ENCODE assay signal across 10 cellular contexts in the genomic region with DNA sequence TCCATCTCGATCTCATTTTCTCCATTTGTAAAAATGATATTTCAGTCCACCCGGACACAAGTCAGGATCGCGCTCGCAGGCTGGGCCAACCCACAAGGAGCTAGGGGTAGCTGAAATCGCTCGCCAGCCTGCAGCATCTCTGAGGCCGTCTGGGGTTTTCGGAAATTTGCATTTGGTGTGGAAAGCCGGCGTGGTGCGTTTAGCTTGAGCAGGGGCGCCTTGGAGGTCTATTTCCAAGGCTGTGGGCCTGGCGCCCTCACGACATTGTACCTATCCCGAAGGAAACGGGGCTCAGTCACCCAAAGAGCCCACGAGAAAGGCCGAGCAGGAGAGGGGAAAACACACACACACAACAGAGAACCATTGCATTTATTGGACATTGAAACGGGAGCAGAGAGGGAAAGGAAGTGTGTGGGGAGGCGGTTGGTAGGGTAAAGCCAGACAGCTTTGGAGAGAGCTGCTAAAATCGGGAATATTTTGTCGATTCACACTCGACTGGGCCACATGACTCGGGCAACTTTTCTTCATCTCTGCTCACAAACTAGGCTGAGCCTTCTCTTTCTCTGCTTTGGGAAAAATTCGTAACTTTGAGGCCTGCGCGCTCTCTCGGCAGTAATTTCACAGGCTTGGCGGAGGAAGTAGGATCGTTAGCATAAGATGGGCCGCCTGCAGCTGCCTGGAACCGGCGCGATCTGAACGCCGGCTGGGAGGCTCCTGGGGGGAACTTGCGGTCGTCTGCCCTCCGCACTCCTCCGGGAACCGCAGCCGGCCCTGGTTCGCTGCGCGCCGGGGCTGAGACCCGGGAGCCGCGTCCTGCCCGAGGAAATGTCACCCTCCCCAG. TPM values are rescaled to one million over a fixed set of nuclear protein-coding genes. Genes with fewer than 3 reads are reported as not detected.
A peak's percentile ranks its signal among the peaks of the same experiment; 100 is the strongest.
DNase-seq lines count a peak whose midpoint lies in the region; ATAC-seq and TF ChIP-seq lines count a peak whose summit lies in the region.
"Had no signal": no experiment of that assay in that cellular context is flagged by ENCODE, and none has a peak within 500 bp of the region (broad histone marks: within the 10 kb centered on the region; RNA-seq: fewer than 3 reads in every experiment).

No MANE protein-coding gene starts in this region.

- POLR2A ChIA-PET in SK-N-SH (lab: Yijun Ruan, JAX): interaction anchor here (6.3 kb wide), 1 partner anchor 446 kb away, joined by 34 read pairs; no protein-coding TSS in a partner anchor

- TF ChIP-seq EP300 in SK-N-SH (IDR thresholded peaks at IDR 0.05; ENCODE audit: borderline replicate concordance in 1 of 2, low read depth in 1 of 2, low read length in 1 of 2): no peak

- H3K4me3 Mint-ChIP-seq in T-helper 17 cell: peak overlapping the region; percentile 65
- H3K4me3 Mint-ChIP-seq in stimulated activated naive B cell treated with anti-CD40 and anti-IgM and Interleukin-4, amounts not matched to agents 10 μg/mL and 1 μg/mL and 100 μg/mL, for 72 hours: peak overlapping the region; percentile 28 to 48

- no peak for TF ChIP-seq RAD21 in SK-N-SH (IDR thresholded peaks at IDR 0.05; ENCODE audit: low read length)

- H3K9ac ChIP-seq in SK-N-SH: no peak overlapping the region

- peaks cover 16% of the 10 kb centered on the region for H3K4me1 Mint-ChIP-seq in T-helper 17 cell
- H3K4me1 Mint-ChIP-seq in stimulated activated naive B cell treated with anti-CD40 and anti-IgM and Interleukin-4, amounts not matched to agents 10 μg/mL and 1 μg/mL and 100 μg/mL, for 72 hours: peaks cover 20 to 44% of the 10 kb centered on the region in 2 donors

- ATAC-seq in SK-N-SH treated with all-trans-retinoic acid at 6 μM for 48 hours (no peak), T-helper 17 cell (no peak), HG03469 (IDR thresholded peaks at IDR 0.05; ENCODE audit: unreplicated experiment) (no peak)
- no peak for ATAC-seq in stimulated activated naive B cell treated with anti-CD40 and anti-IgM and Interleukin-4, amounts not matched to agents 10 μg/mL and 1 μg/mL and 100 μg/mL, for 72 hours (replicated peaks)

- no peak for TF ChIP-seq CTCF in SK-N-SH (IDR thresholded peaks at IDR 0.05)

- WGBS in SK-N-SH (ENCODE audit: low lambda C conversion rate): 97% methylated on average over 51 of the region's 51 CpGs

- no peaks in the 10 kb centered on the region for H3K9me2 ChIP-seq in SK-N-SH

- peaks cover 11 to 28% of the 10 kb centered on the region in 2 experiments; a peak in 3 of 4 replicates for H3K4me1 ChIP-seq in SK-N-SH (ENCODE audit: control insufficient read depth in 1 of 2, insufficient read depth in 2 of 2, low read depth in 1 of 2, low read length in 1 of 2)

- H3K4me3 ChIP-seq in SK-N-SH (ENCODE audit: low read depth in 2 of 2, low read length in 1 of 2) (no peak overlapping the region), iPS-18c (ENCODE audit: insufficient read depth, low read depth, low read length) (peak overlapping the region; percentile 21; the same call in 1 of the 2 replicates)

- no peak for DNase-seq in SK-N-SH
- no peak for DNase-seq in T-helper 17 cell
- DNase-seq in stimulated activated naive B cell treated with anti-CD40 and anti-IgM and Interleukin-4, amounts not matched to agents 10 μg/mL and 1 μg/mL and 100 μg/mL, for 72 hours: no peak
- DNase-seq in GF-D8 (lab: John Stamatoyannopoulos, UW): no peak
- DNase-seq in SKM-1 (lab: John Stamatoyannopoulos, UW; ENCODE audit: unreplicated experiment): no peak

- H4K20me1 ChIP-seq in SK-N-SH (ENCODE audit: insufficient read depth): no peaks in the 10 kb centered on the region

- H3K36me3 Mint-ChIP-seq in T-helper 17 cell (ENCODE audit: low read depth): peaks cover 7% of the 10 kb centered on the region
- peaks cover 1 to 6% of the 10 kb centered on the region in 2 donors for H3K36me3 Mint-ChIP-seq in stimulated activated naive B cell treated with anti-CD40 and anti-IgM and Interleukin-4, amounts not matched to agents 10 μg/mL and 1 μg/mL and 100 μg/mL, for 72 hours

- H3K27ac Mint-ChIP-seq in T-helper 17 cell: peak overlapping the region; percentile 77
- H3K27ac Mint-ChIP-seq in stimulated activated naive B cell treated with anti-CD40 and anti-IgM and Interleukin-4, amounts not matched to agents 10 μg/mL and 1 μg/mL and 100 μg/mL, for 72 hours: peak overlapping the region; percentile 88

- H2AFZ ChIP-seq in SK-N-SH (ENCODE audit: low read depth): 0 out of 2 replicates have a peak overlapping the region, but pooled peaks have one; percentile 29

- H3K36me3 ChIP-seq in SK-N-SH (replicated peaks in 1 of 2; ENCODE audit: control insufficient read depth in 1 of 2, insufficient read depth in 2 of 2, low read length in 1 of 2): no peaks in the 10 kb centered on the region

- H3F3A ChIP-seq in SK-N-SH (replicated peaks; ENCODE audit: insufficient read depth): peaks cover 11% of the 10 kb centered on the region

- H3K4me2 ChIP-seq in SK-N-SH: peak overlapping the region; percentile 85; the same call in 1 of the 2 replicates

- H3K27me3 ChIP-seq in SK-N-SH (ENCODE audit: insufficient read depth): no peaks in the 10 kb centered on the region

- no peaks in the 10 kb centered on the region for H3K9me3 ChIP-seq in SK-N-SH
- H3K9me3 ChIP-seq in T-helper 17 cell (ENCODE audit: control insufficient read depth, low read length, poor library complexity, severe bottlenecking): no peaks in the 10 kb centered on the region
- H3K9me3 ChIP-seq in iPS-18c (ENCODE audit: control insufficient read depth, insufficient read depth, low read length): no peaks in the 10 kb centered on the region

- H3K27me3 Mint-ChIP-seq in T-helper 17 cell: peaks cover 81% of the 10 kb centered on the region
- H3K27me3 Mint-ChIP-seq in stimulated activated naive B cell treated with anti-CD40 and anti-IgM and Interleukin-4, amounts not matched to agents 10 μg/mL and 1 μg/mL and 100 μg/mL, for 72 hours: peaks cover 71 to 75% of the 10 kb centered on the region in 2 donors

- no peak overlapping the region for H3K27ac ChIP-seq in SK-N-SH (ENCODE audit: low read depth in 2 of 2, low read length in 1 of 2)

- peaks cover 0 to 2% of the 10 kb centered on the region in 2 donors for H3K9me3 Mint-ChIP-seq in stimulated activated naive B cell treated with anti-CD40 and anti-IgM and Interleukin-4, amounts not matched to agents 10 μg/mL and 1 μg/mL and 100 μg/mL, for 72 hours

- CTCF ChIA-PET in SK-N-SH (lab: Yijun Ruan, JAX): interaction anchor here (0.9 to 26.1 kb wide), 18 partner anchors 12 to 1036 kb away, joined by 3 to 1047 read pairs (median 10); a partner anchor contains a TSS

- peaks cover 10% of the 10 kb centered on the region for H3K79me2 ChIP-seq in SK-N-SH (ENCODE audit: insufficient read depth)

TF ChIP-seq in SK-N-SH, 30 proteins besides CTCF, POLR2A, EP300 and RAD21 (continues in another document):
- no peak for TF ChIP-seq JUND (IDR thresholded peaks at IDR 0.05)

TF ChIP-seq in SK-N-SH treated with all-trans-retinoic acid at 6 μM for 48 hours, 23 proteins besides CTCF, POLR2A, EP300 and RAD21:
- TF ChIP-seq, protein P1, sequence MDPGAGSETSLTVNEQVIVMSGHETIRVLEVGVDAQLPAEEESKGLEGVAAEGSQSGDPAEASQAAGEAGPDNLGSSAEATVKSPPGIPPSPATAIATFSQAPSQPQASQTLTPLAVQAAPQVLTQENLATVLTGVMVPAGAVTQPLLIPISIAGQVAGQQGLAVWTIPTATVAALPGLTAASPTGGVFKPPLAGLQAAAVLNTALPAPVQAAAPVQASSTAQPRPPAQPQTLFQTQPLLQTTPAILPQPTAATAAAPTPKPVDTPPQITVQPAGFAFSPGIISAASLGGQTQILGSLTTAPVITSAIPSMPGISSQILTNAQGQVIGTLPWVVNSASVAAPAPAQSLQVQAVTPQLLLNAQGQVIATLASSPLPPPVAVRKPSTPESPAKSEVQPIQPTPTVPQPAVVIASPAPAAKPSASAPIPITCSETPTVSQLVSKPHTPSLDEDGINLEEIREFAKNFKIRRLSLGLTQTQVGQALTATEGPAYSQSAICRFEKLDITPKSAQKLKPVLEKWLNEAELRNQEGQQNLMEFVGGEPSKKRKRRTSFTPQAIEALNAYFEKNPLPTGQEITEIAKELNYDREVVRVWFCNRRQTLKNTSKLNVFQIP (CRISPR knock-in tag; IDR thresholded peaks at IDR 0.05; ENCODE audit: borderline replicate concordance, low read depth): no peak
TF ChIP-seq in SK-N-SH treated with all-trans-retinoic acid at 6 μM for 48 hours: peak in this region for 0.

RNA-seq across cellular contexts. Expression of a gene that starts 1.1 kb away (rescaled TPM):
- 6.4 and 8.2 TPM in 2 replicates for polyA plus RNA-seq in SK-N-SH (2012; rRNA removed)
- 9.8 and 10.2 TPM in 2 replicates for polyA plus RNA-seq in SK-N-SH (2012; cell fraction: cytosol; rRNA removed)
- 3.2 and 5.0 TPM in 2 replicates for polyA plus RNA-seq in SK-N-SH (2012; cell fraction: nucleus; rRNA removed)
- total RNA-seq in T-helper 17 cell: not detected

RNA-seq across cellular contexts. Expression of a gene that starts 5.9 kb away (rescaled TPM):
- polyA plus RNA-seq in SK-N-SH (2012; rRNA removed): 3.6 and 4.8 TPM in 2 replicates
- polyA plus RNA-seq in SK-N-SH (2012; cell fraction: cytosol; rRNA removed): 4.2 and 5.0 TPM in 2 replicates
- 4.3 and 6.4 TPM in 2 replicates for polyA plus RNA-seq in SK-N-SH (2012; cell fraction: nucleus; rRNA removed)
- total RNA-seq in T-helper 17 cell: not detected
- total RNA-seq: temporal lobe had no signal

RNA-seq across cellular contexts. Expression of a gene that starts 11.8 kb away (rescaled TPM):
- 0.03 and 0.10 TPM in 2 replicates for polyA plus RNA-seq in SK-N-SH (2012; rRNA removed)
- 0.04 TPM in 2 replicates for polyA plus RNA-seq in SK-N-SH (2012; cell fraction: cytosol; rRNA removed)
- polyA plus RNA-seq in SK-N-SH (2012; cell fraction: nucleus; rRNA removed): 0.06 TPM in 1 of 2 replicates, not detected in the other
- not detected for total RNA-seq in T-helper 17 cell
- total RNA-seq: temporal lobe had no signal

RNA-seq across cellular contexts. Expression of a gene that starts 21.3 kb away (rescaled TPM):
- not detected in 2 replicates for polyA plus RNA-seq in SK-N-SH (2012; rRNA removed)
- not detected in 2 replicates for polyA plus RNA-seq in SK-N-SH (2012; cell fraction: cytosol; rRNA removed)
- polyA plus RNA-seq in SK-N-SH (2012; cell fraction: nucleus; rRNA removed): not detected in 2 replicates
- not detected for total RNA-seq in T-helper 17 cell
- total RNA-seq: temporal lobe had no signal

RNA-seq across cellular contexts. Expression of a gene that starts 23.0 kb away (rescaled TPM):
- 1.0 and 1.6 TPM in 2 replicates for polyA plus RNA-seq in SK-N-SH (2012; rRNA removed)
- 0.24 and 0.43 TPM in 2 replicates for polyA plus RNA-seq in SK-N-SH (2012; cell fraction: cytosol; rRNA removed)
- 11.1 and 13.3 TPM in 2 replicates for polyA plus RNA-seq in SK-N-SH (2012; cell fraction: nucleus; rRNA removed)
- not detected for total RNA-seq in T-helper 17 cell
- total RNA-seq: HT1080, temporal lobe had no signal
